In the genomic region with DNA sequence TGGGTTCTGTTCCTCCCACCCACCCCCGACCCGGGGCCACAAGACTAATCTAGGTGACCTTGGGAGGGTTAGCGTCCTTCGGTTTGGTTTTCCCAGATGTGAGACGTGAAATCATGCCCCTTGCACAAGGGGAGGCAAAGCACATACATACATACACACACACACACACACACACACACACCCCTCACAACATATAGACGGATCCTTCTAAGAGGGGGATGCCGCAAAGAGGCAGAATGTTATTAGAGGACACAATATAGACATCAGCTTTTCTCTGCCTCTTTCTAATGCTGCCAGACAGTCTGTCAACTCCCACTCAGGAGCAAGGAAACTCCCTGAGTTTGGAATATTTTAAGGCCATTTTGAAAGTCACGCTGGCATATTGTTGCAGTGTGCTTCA, we compare ENCODE assay signal across 8 cellular contexts. TPM values are rescaled to one million over a fixed set of nuclear protein-coding genes. Genes with fewer than 3 reads are reported as not detected.
DNase-seq lines count a peak whose midpoint lies in the region; ATAC-seq and TF ChIP-seq lines count a peak whose summit lies in the region.

No MANE protein-coding gene starts in this region.

- 4 to 8% methylated on average over 8 of the region's 8 CpGs for WGBS in testis, 2 donors

- ATAC-seq in GM19455 (IDR thresholded peaks at IDR 0.05; ENCODE audit: unreplicated experiment) = no peak
- ATAC-seq in GM21528 (IDR thresholded peaks at IDR 0.05; ENCODE audit: low FRiP score, unreplicated experiment) = no peak
- ATAC-seq in HG03045 (IDR thresholded peaks at IDR 0.05; ENCODE audit: unreplicated experiment) = no peak

- no peaks in the 10 kb centered on the region for H3K27me3 ChIP-seq in testis

- TF ChIP-seq POLR2A in testis (IDR thresholded peaks at IDR 0.05) = no peak

- no peak overlapping the region for H3K27ac Mint-ChIP-seq in T-helper 1 cell treated with Interleukin-12 subunit alpha and Interleukin-12 subunit beta and Interleukin-4 antibody, amounts not matched to agents 30 μg/mL and 1 μg/mL, for 36 hours
- no peak overlapping the region for H3K27ac Mint-ChIP-seq in activated naive CD8-positive, alpha-beta T cell treated with anti-CD3 and anti-CD28 coated beads for 36 hours

- H3K36me3 ChIP-seq in testis (ENCODE audit: low read depth, missing control alignments) = no peaks in the 10 kb centered on the region

- H3K27me3 Mint-ChIP-seq in T-helper 1 cell treated with Interleukin-12 subunit alpha and Interleukin-12 subunit beta and Interleukin-4 antibody, amounts not matched to agents 30 μg/mL and 1 μg/mL, for 36 hours (ENCODE audit: low read depth) = peaks cover 25% of the 10 kb centered on the region
- H3K27me3 Mint-ChIP-seq in activated naive CD8-positive, alpha-beta T cell treated with anti-CD3 and anti-CD28 coated beads for 36 hours = no peaks in the 10 kb centered on the region

- no peaks in the 10 kb centered on the region for H3K4me1 ChIP-seq in testis

- no peaks in the 10 kb centered on the region for H3K9me3 Mint-ChIP-seq in T-helper 1 cell treated with Interleukin-12 subunit alpha and Interleukin-12 subunit beta and Interleukin-4 antibody, amounts not matched to agents 30 μg/mL and 1 μg/mL, for 36 hours
- H3K9me3 Mint-ChIP-seq in activated naive CD8-positive, alpha-beta T cell treated with anti-CD3 and anti-CD28 coated beads for 36 hours = no peaks in the 10 kb centered on the region

- no peak for TF ChIP-seq CTCF in testis (IDR thresholded peaks at IDR 0.05)

- H3K27ac ChIP-seq in testis = peak overlapping the region in 1 of 2 donors; percentile 89

- H3K4me3 ChIP-seq in testis = peak overlapping the region; percentile 70 to 83

- H3K9me3 ChIP-seq in testis = no peaks in the 10 kb centered on the region

- intact Hi-C loops in testis (cut with DNase I; ENCODE audit: low total_unique reads) = no loop called here

- DNase-seq in T-helper 1 cell (no peak), islet precursor cell (peak; percentile 59), testis (no peak)
- no peak for DNase-seq in activated naive CD8-positive, alpha-beta T cell treated with anti-CD3 and anti-CD28 coated beads for 36 hours

- peaks cover 25% of the 10 kb centered on the region for H3K4me1 Mint-ChIP-seq in T-helper 1 cell treated with Interleukin-12 subunit alpha and Interleukin-12 subunit beta and Interleukin-4 antibody, amounts not matched to agents 30 μg/mL and 1 μg/mL, for 36 hours (ENCODE audit: low read depth)
- peaks cover 42% of the 10 kb centered on the region for H3K4me1 Mint-ChIP-seq in activated naive CD8-positive, alpha-beta T cell treated with anti-CD3 and anti-CD28 coated beads for 36 hours

- H3K36me3 Mint-ChIP-seq in T-helper 1 cell treated with Interleukin-12 subunit alpha and Interleukin-12 subunit beta and Interleukin-4 antibody, amounts not matched to agents 30 μg/mL and 1 μg/mL, for 36 hours (ENCODE audit: low read depth) = peaks cover 2% of the 10 kb centered on the region
- no peaks in the 10 kb centered on the region for H3K36me3 Mint-ChIP-seq in activated naive CD8-positive, alpha-beta T cell treated with anti-CD3 and anti-CD28 coated beads for 36 hours

- H3K4me3 Mint-ChIP-seq in T-helper 1 cell treated with Interleukin-12 subunit alpha and Interleukin-12 subunit beta and Interleukin-4 antibody, amounts not matched to agents 30 μg/mL and 1 μg/mL, for 36 hours = peak overlapping the region; percentile 86
- peak overlapping the region; percentile 85 for H3K4me3 Mint-ChIP-seq in activated naive CD8-positive, alpha-beta T cell treated with anti-CD3 and anti-CD28 coated beads for 36 hours

RNA-seq across cellular contexts. Expression of gene RBMS1, which starts 0.6 kb away (rescaled TPM):
- 10 to 100 TPM; 39.3 to 39.9 TPM for total RNA-seq in activated naive CD8-positive, alpha-beta T cell treated with anti-CD3 and anti-CD28 coated beads for 36 hours
- total RNA-seq in testis = 10 to 100 TPM; 26.8 to 30.0 TPM
- polyA plus RNA-seq in testis (ENCODE audit: insufficient read depth, low read depth, low replicate concordance) = 34.7 TPM
